Comparison of ENCODE assay signal across 16 cellular contexts in genomic region chr3:148077951-148078350, GRCh38.
"Had no signal": no experiment of that assay in that cellular context is flagged by ENCODE, and none has a peak within 500 bp of the region (broad histone marks: within the 10 kb centered on the region; RNA-seq: fewer than 3 reads in every experiment).

No MANE protein-coding gene starts in this region.

- H3K4me3 Mint-ChIP-seq: dendritic cell treated with granulocyte-macrophage colony-stimulating factor and Interleukin-4, amounts not matched to agents 40 ng/mL and 50 ng/mL, for 4 days; endodermal cell; naive thymus-derived CD4-positive, alpha-beta T cell; nephron progenitor cell had no signal

- H3K27me3 Mint-ChIP-seq: dendritic cell treated with granulocyte-macrophage colony-stimulating factor and Interleukin-4, amounts not matched to agents 40 ng/mL and 50 ng/mL, for 4 days; naive thymus-derived CD4-positive, alpha-beta T cell had no signal

- H3K36me3 ChIP-seq: neutrophil, sigmoid colon, stomach, thoracic aorta, transverse colon had no signal

- H3K4me1 ChIP-seq: psoas muscle, stomach, transverse colon had no signal

- H3K36me3 Mint-ChIP-seq: naive thymus-derived CD4-positive, alpha-beta T cell had no signal

- H3K9me3 Mint-ChIP-seq: dendritic cell treated with granulocyte-macrophage colony-stimulating factor and Interleukin-4, amounts not matched to agents 40 ng/mL and 50 ng/mL, for 4 days; endodermal cell; naive thymus-derived CD4-positive, alpha-beta T cell; nephron progenitor cell had no signal

- H3K9me3 ChIP-seq: neutrophil, psoas muscle, sigmoid colon, stomach, thoracic aorta, transverse colon had no signal

- H3K27me3 ChIP-seq: neutrophil, sigmoid colon, stomach, transverse colon had no signal

- FAIRE-seq: endothelial cell of umbilical vein, small intestine had no signal

- H3K27ac ChIP-seq: neutrophil, psoas muscle, stomach, thoracic aorta had no signal

- H3K4me3 ChIP-seq: psoas muscle, sigmoid colon, stomach, thoracic aorta, transverse colon had no signal

- H3K27ac Mint-ChIP-seq: dendritic cell treated with granulocyte-macrophage colony-stimulating factor and Interleukin-4, amounts not matched to agents 40 ng/mL and 50 ng/mL, for 4 days; endodermal cell; naive thymus-derived CD4-positive, alpha-beta T cell; nephron progenitor cell had no signal

- ATAC-seq: naive thymus-derived CD4-positive, alpha-beta T cell; psoas muscle had no signal

- DNase-seq: endodermal cell; islet precursor cell; naive thymus-derived CD4-positive, alpha-beta T cell; nephron progenitor cell; psoas muscle; sigmoid colon; stimulated activated CD4-positive, alpha-beta T cell treated with anti-CD3 and anti-CD28 coated beads, Interleukin-12 subunit alpha, Interleukin-12 subunit beta, amount 100 ng/mL, for 4 hours; stimulated activated naive CD4-positive, alpha-beta T cell; stomach; substantia nigra; transverse colon had no signal
